ENCODE assay signal across 13 cellular contexts in genomic region chr2:126661702-126662465, GRCh38. TPM values are rescaled to one million over a fixed set of nuclear protein-coding genes. Genes with fewer than 3 reads are reported as not detected.
A peak's percentile ranks its signal among the peaks of the same experiment; 100 is the strongest.
DNase-seq lines count a peak whose midpoint lies in the region; ATAC-seq, FAIRE-seq and TF ChIP-seq lines count a peak whose summit lies in the region.
"Had no signal": no experiment of that assay in that cellular context is flagged by ENCODE, and none has a peak within 500 bp of the region (broad histone marks: within the 10 kb centered on the region; RNA-seq: fewer than 3 reads in every experiment).

No MANE protein-coding gene starts in this region.

- no peak overlapping the region for H2BK120ac ChIP-seq in H1 (replicated peaks; ENCODE audit: low read depth, low read length)

- peaks cover 73% of the 10 kb centered on the region for H3K36me3 Mint-ChIP-seq in activated CD4-positive, alpha-beta T cell treated with anti-CD3 and anti-CD28 coated beads, Interleukin-2, amount 10 ng/mL, durations not matched to agents 7 days and 5 days (ENCODE audit: low read depth)
- peaks cover 63% of the 10 kb centered on the region for H3K36me3 Mint-ChIP-seq in T-helper 2 cell treated with Interferon-gamma antibody and Interleukin-4, amounts not matched to agents 5 μg/mL and 100 μg/mL, for 36 hours (ENCODE audit: low read depth)
- peaks cover 65% of the 10 kb centered on the region for H3K36me3 Mint-ChIP-seq in stimulated activated effector memory CD8-positive, alpha-beta T cell treated with anti-CD3 and anti-CD28 coated beads, Interleukin-12 subunit alpha, Interleukin-12 subunit beta, amount 100 ng/mL, for 72 hours

- no peak overlapping the region for H2AFZ ChIP-seq in H1 (ENCODE audit: low read length)

- H4K20me1 ChIP-seq in H1 (replicated peaks in 1 of 2; ENCODE audit: control insufficient read depth in 1 of 2, insufficient read depth in 2 of 2, low read length in 2 of 2), result peaks cover 0 to 2% of the 10 kb centered on the region in 2 experiments

- no peak for TF ChIP-seq CTCF in H1 (IDR thresholded peaks at IDR 0.05; ENCODE audit: control extremely low read depth in 1 of 3, insufficient read depth in 1 of 3, low read depth in 1 of 3, low read length in 3 of 3)

- no peak overlapping the region for H3K27ac ChIP-seq in H1 (ENCODE audit: low read depth, low read length)
- H3K27ac ChIP-seq: A549 had no signal

- 96% methylated on average over 10 of the region's 10 CpGs; no CpG with 5 or more reads in 1 of the 2 experiments for WGBS in H1 (ENCODE audit: extremely low coverage in 1 of 2, insufficient coverage in 1 of 2, insufficient read length in 1 of 2, insufficient replicate concordance in 2 of 2, low coverage in 1 of 2, low lambda C conversion rate in 2 of 2, missing lambda C conversion rate in 1 of 2), 2 experiments

- no peaks in the 10 kb centered on the region for H3K9me3 ChIP-seq in H1 (ENCODE audit: insufficient read depth in 2 of 2, low read depth in 1 of 2, low read length in 1 of 2)
- H3K9me3 ChIP-seq: A549 had no signal

- no peak overlapping the region for H3K23ac ChIP-seq in H1 (ENCODE audit: insufficient read length)

- TF ChIP-seq RAD21 in H1 (IDR thresholded peaks at IDR 0.05 in 1 of 2, conservative IDR thresholded peaks at IDR 0.05 in 1 of 2; ENCODE audit: low read depth in 2 of 2, low read length in 2 of 2), result no peak

- H3K23me2 ChIP-seq in H1 (ENCODE audit: low read depth, low read length), result peaks cover 4% of the 10 kb centered on the region

- no peaks in the 10 kb centered on the region for H3K79me2 ChIP-seq in H1 (ENCODE audit: control insufficient read depth in 1 of 2, insufficient read depth in 2 of 2, low read length in 2 of 2)

- peaks cover 86% of the 10 kb centered on the region for H3K4me1 Mint-ChIP-seq in activated CD4-positive, alpha-beta T cell treated with anti-CD3 and anti-CD28 coated beads, Interleukin-2, amount 10 ng/mL, durations not matched to agents 7 days and 5 days
- peaks cover 79% of the 10 kb centered on the region for H3K4me1 Mint-ChIP-seq in T-helper 2 cell treated with Interferon-gamma antibody and Interleukin-4, amounts not matched to agents 5 μg/mL and 100 μg/mL, for 36 hours (ENCODE audit: low read depth)
- H3K4me1 Mint-ChIP-seq in stimulated activated effector memory CD8-positive, alpha-beta T cell treated with anti-CD3 and anti-CD28 coated beads, Interleukin-12 subunit alpha, Interleukin-12 subunit beta, amount 100 ng/mL, for 72 hours, result peaks cover 99% of the 10 kb centered on the region

- H2BK20ac ChIP-seq in H1 (ENCODE audit: low read length), result no peak overlapping the region

- H4K5ac ChIP-seq in H1 (ENCODE audit: insufficient read length, low read depth, low read length), result no peak overlapping the region

- no peak overlapping the region for H2BK15ac ChIP-seq in H1 (ENCODE audit: low read length)

- peak overlapping the region; percentile 94 for H3K27ac Mint-ChIP-seq in activated CD4-positive, alpha-beta T cell treated with anti-CD3 and anti-CD28 coated beads, Interleukin-2, amount 10 ng/mL, durations not matched to agents 7 days and 5 days
- H3K27ac Mint-ChIP-seq in T-helper 2 cell treated with Interferon-gamma antibody and Interleukin-4, amounts not matched to agents 5 μg/mL and 100 μg/mL, for 36 hours, result peak overlapping the region; percentile 96
- peak overlapping the region; percentile 99 for H3K27ac Mint-ChIP-seq in stimulated activated effector memory CD8-positive, alpha-beta T cell treated with anti-CD3 and anti-CD28 coated beads, Interleukin-12 subunit alpha, Interleukin-12 subunit beta, amount 100 ng/mL, for 72 hours

- FAIRE-seq in H1 (lab: Jason Lieb, UNC) (no peak), RCC 7860 (lab: Jason Lieb, UNC) (no peak)
- FAIRE-seq: A549 had no signal

- ATAC-seq in stimulated activated effector memory CD8-positive, alpha-beta T cell treated with anti-CD3 and anti-CD28 coated beads, Interleukin-12 subunit alpha, Interleukin-12 subunit beta, amount 100 ng/mL, for 72 hours, result no peak
- no peak for ATAC-seq in GM18505 (IDR thresholded peaks at IDR 0.05; ENCODE audit: unreplicated experiment)
- ATAC-seq: A549 had no signal

- no peak overlapping the region for H3K4me2 ChIP-seq in H1 (ENCODE audit: insufficient read depth in 1 of 2, low read depth in 2 of 2, low read length in 2 of 2)
- H3K4me2 ChIP-seq: A549 had no signal

- TF ChIP-seq EP300 in H1 (IDR thresholded peaks at IDR 0.05; ENCODE audit: borderline replicate concordance in 1 of 2, low read depth in 2 of 2, low read length in 2 of 2), result no peak

- H3K27me3 Mint-ChIP-seq in activated CD4-positive, alpha-beta T cell treated with anti-CD3 and anti-CD28 coated beads, Interleukin-2, amount 10 ng/mL, durations not matched to agents 7 days and 5 days, result no peaks in the 10 kb centered on the region
- no peaks in the 10 kb centered on the region for H3K27me3 Mint-ChIP-seq in T-helper 2 cell treated with Interferon-gamma antibody and Interleukin-4, amounts not matched to agents 5 μg/mL and 100 μg/mL, for 36 hours (ENCODE audit: low read depth)

- no peaks in the 10 kb centered on the region for H3K36me3 ChIP-seq in H1 (ENCODE audit: control insufficient read depth in 2 of 4, insufficient read depth in 4 of 4, low read length in 3 of 4)

- H2AK5ac ChIP-seq in H1 (ENCODE audit: low read depth, low read length), result no peak overlapping the region

- no peaks in the 10 kb centered on the region for H3K9me3 Mint-ChIP-seq in activated CD4-positive, alpha-beta T cell treated with anti-CD3 and anti-CD28 coated beads, Interleukin-2, amount 10 ng/mL, durations not matched to agents 7 days and 5 days
- H3K9me3 Mint-ChIP-seq in T-helper 2 cell treated with Interferon-gamma antibody and Interleukin-4, amounts not matched to agents 5 μg/mL and 100 μg/mL, for 36 hours, result no peaks in the 10 kb centered on the region
- no peaks in the 10 kb centered on the region for H3K9me3 Mint-ChIP-seq in stimulated activated effector memory CD8-positive, alpha-beta T cell treated with anti-CD3 and anti-CD28 coated beads, Interleukin-12 subunit alpha, Interleukin-12 subunit beta, amount 100 ng/mL, for 72 hours

- CTCF ChIA-PET in activated CD4-positive, alpha-beta T cell treated with anti-CD3 and anti-CD28 coated beads, Interleukin-2, amount 10 ng/mL, durations not matched to agents 7 days and 5 days (lab: Charles Lee), result no interaction called here
- CTCF ChIA-PET in H1 (lab: Charles Lee; ENCODE audit: partially characterized antibody), result interaction anchor here (0.6 to 1.5 kb wide), 4 partner anchors 19 to 1008 kb away, joined by 3 to 4 read pairs (median 4); no protein-coding TSS in a partner anchor

- no peak overlapping the region for H4K91ac ChIP-seq in H1 (replicated peaks; ENCODE audit: insufficient read length, low read length)

- DNase-seq in activated CD4-positive, alpha-beta T cell treated with anti-CD3 and anti-CD28 coated beads, Interleukin-2, amount 10 ng/mL, durations not matched to agents 7 days and 5 days, result no peak
- DNase-seq in activated CD4-positive, alpha-beta T cell treated with anti-CD3 and anti-CD28 coated beads, Interleukin-2, amount 50 U/mL, for 4 hours, result no peak
- peak; percentile 31 for DNase-seq in T-helper 2 cell treated with Interferon-gamma antibody and Interleukin-4, amounts not matched to agents 5 μg/mL and 100 μg/mL, for 36 hours (ENCODE audit: low spot score)
- DNase-seq in H1 (ENCODE audit: low read depth in 1 of 2, low spot score in 2 of 2) (no peak), epidermal melanocyte (ENCODE audit: insufficient read length, low spot score) (no peak), RCC 7860 (ENCODE audit: low spot score) (no peak)
- DNase-seq in stimulated activated effector memory CD8-positive, alpha-beta T cell treated with anti-CD3 and anti-CD28 coated beads, Interleukin-12 subunit alpha, Interleukin-12 subunit beta, amount 100 ng/mL, for 72 hours (ENCODE audit: low spot score in 2 of 2), result no peak
- DNase-seq: activated effector memory CD4-positive, alpha-beta T cell treated with Interleukin-2 at 50 U/mL for 16 hours; cortex of kidney; DMS79; SW 1271 had no signal

- H3K4me3 Mint-ChIP-seq in activated CD4-positive, alpha-beta T cell treated with anti-CD3 and anti-CD28 coated beads, Interleukin-2, amount 10 ng/mL, durations not matched to agents 7 days and 5 days, result peak overlapping the region; percentile 46
- peak overlapping the region; percentile 67 for H3K4me3 Mint-ChIP-seq in T-helper 2 cell treated with Interferon-gamma antibody and Interleukin-4, amounts not matched to agents 5 μg/mL and 100 μg/mL, for 36 hours
- peak overlapping the region; percentile 77 for H3K4me3 Mint-ChIP-seq in stimulated activated effector memory CD8-positive, alpha-beta T cell treated with anti-CD3 and anti-CD28 coated beads, Interleukin-12 subunit alpha, Interleukin-12 subunit beta, amount 100 ng/mL, for 72 hours

- no peak overlapping the region for H3K4ac ChIP-seq in H1 (replicated peaks; ENCODE audit: insufficient read length, low read depth, low read length)

- H3K27me3 ChIP-seq in H1 (replicated peaks in 1 of 4; ENCODE audit: control insufficient read depth in 3 of 4, extremely low read depth in 1 of 4, insufficient read depth in 3 of 4, low read length in 3 of 4), result peaks cover 0 to 4% (median 1%) of the 10 kb centered on the region in 4 experiments; a peak in 1 of 7 replicates

- H3K4me1 ChIP-seq in H1 (replicated peaks in 1 of 4; ENCODE audit: control insufficient read depth in 3 of 4, insufficient read depth in 4 of 4, low read length in 3 of 4), result peaks cover 13 to 27% (median 17%) of the 10 kb centered on the region in 4 experiments
- H3K4me1 ChIP-seq: A549 had no signal

- TF ChIP-seq POLR2A in H1 (IDR thresholded peaks at IDR 0.05; ENCODE audit: control extremely low read depth in 1 of 2, low read depth in 2 of 2, low read length in 2 of 2) (no peak), GM18505 (IDR thresholded peaks at IDR 0.05; ENCODE audit: borderline replicate concordance, extremely low read depth, insufficient read depth, insufficient read length) (no peak)

- no peaks in the 10 kb centered on the region for H3K79me1 ChIP-seq in H1 (ENCODE audit: low read depth, low read length)

- no peak overlapping the region for H2BK12ac ChIP-seq in H1 (ENCODE audit: low read depth, low read length)

- no peak overlapping the region for H3K9ac ChIP-seq in H1 (replicated peaks in 1 of 4; ENCODE audit: extremely low read depth in 1 of 4, low read depth in 3 of 4, low read length in 3 of 4)

- peak overlapping the region; percentile 2; the same call in 1 of the 2 replicates for H2BK5ac ChIP-seq in H1 (ENCODE audit: low read depth, low read length)

- no peak overlapping the region for H3K18ac ChIP-seq in H1 (ENCODE audit: extremely low read depth, low read length)

- H3K14ac ChIP-seq in H1 (ENCODE audit: insufficient read length), result no peak overlapping the region

- POLR2A ChIA-PET in activated CD4-positive, alpha-beta T cell treated with anti-CD3 and anti-CD28 coated beads, Interleukin-2, amount 10 ng/mL, durations not matched to agents 7 days and 5 days (lab: Charles Lee), result no interaction called here
- POLR2A ChIA-PET in H1 (lab: Charles Lee; ENCODE audit: partially characterized antibody), result interaction anchor here (1.0 to 1.2 kb wide), 2 partner anchors 9 to 21 kb away, joined by 3 to 4 read pairs; no protein-coding TSS in a partner anchor

- H4K8ac ChIP-seq in H1 (ENCODE audit: extremely low read depth, insufficient read depth, low read length), result no peak overlapping the region

- H3K56ac ChIP-seq in H1 (replicated peaks; ENCODE audit: insufficient read length, low read depth, low read length), result no peak overlapping the region

- H3K4me3 ChIP-seq in H1 (ENCODE audit: extremely low read depth in 1 of 4, insufficient read depth in 2 of 4, low read depth in 3 of 4, low read length in 4 of 4), result no peak overlapping the region
- H3K4me3 ChIP-seq: A549 had no signal

RNA-seq across cellular contexts. Expression of gene GYPC, which starts 5.9 kb away (rescaled TPM):
- total RNA-seq in activated CD4-positive, alpha-beta T cell treated with anti-CD3 and anti-CD28 coated beads, Interleukin-2, amount 10 ng/mL, durations not matched to agents 7 days and 5 days, result 100 to 1,000 TPM; 149 to 161 TPM
- total RNA-seq in H1 (2021; fragmentation: NEBNext Ultra II Directional; extraction: Animal tissue kit (Norgen Biotek cat#: 25700)), result 26.7 and 26.8 TPM in 2 replicates
- polyA plus RNA-seq in H1 (2011; rRNA removed), result 53.6 and 55.1 TPM in 2 replicates
- 48.8 TPM for polyA plus RNA-seq in H1 (2011; cell fraction: cytosol; rRNA removed)
- polyA plus RNA-seq in H1 (2011; cell fraction: nucleus; rRNA removed), result 43.8 TPM
- polyA plus RNA-seq in H1 (2012, experiment 1 of 2), result 35.4 to 41.6 TPM (median 39.4 TPM) in 4 replicates
- polyA plus RNA-seq in H1 (2012, experiment 2 of 2), result 37.6 TPM
- polyA plus RNA-seq in H1 (2013, experiment 1 of 2), result 19.9 TPM
- 21.6 TPM for polyA plus RNA-seq in H1 (2013, experiment 2 of 2)
- polyA minus RNA-seq in H1 (2011; rRNA and poly(A)+ RNA removed), result 30.0 and 32.2 TPM in 2 replicates
- polyA minus RNA-seq in H1 (2011; cell fraction: cytosol; rRNA and poly(A)+ RNA removed), result 10.3 TPM
- polyA minus RNA-seq in H1 (2011; cell fraction: nucleus; rRNA and poly(A)+ RNA removed), result 11.7 TPM
- polyA plus RNA-seq: A549 had no signal
